29 cellular contexts compared by ENCODE assay signal in the genomic region with DNA sequence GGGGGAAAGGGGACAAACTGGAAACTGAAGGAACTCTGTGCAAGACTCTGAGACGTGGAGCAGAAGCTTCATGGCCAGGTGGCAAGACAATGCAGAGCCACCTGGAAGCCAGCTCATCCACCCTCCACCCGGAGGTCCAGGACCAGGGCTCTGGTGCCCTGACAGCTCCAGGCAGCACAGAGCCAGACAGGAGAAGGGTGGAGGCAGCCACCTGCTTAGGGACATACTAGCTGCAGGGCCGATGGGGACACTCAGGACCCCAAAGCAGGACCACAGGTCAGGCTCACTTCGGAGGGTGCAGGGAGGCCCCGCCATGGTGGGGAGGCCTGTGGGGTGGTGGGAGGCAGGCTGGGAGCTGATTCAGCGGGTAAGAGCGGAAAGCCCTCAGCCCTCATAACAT. TPM values are rescaled to one million over a fixed set of nuclear protein-coding genes. Genes with fewer than 3 reads are reported as not detected.
"Had no signal": no experiment of that assay in that cellular context is flagged by ENCODE, and none has a peak within 500 bp of the region (broad histone marks: within the 10 kb centered on the region; RNA-seq: fewer than 3 reads in every experiment).

No MANE protein-coding gene starts in this region.

- H3K27me3 ChIP-seq: foreskin keratinocyte, ovary, sigmoid colon, testis, transverse colon had no signal

- FAIRE-seq: colon had no signal

- H3K27ac ChIP-seq: epithelial cell of prostate, foreskin keratinocyte, ovary, sigmoid colon, testis, transverse colon had no signal

- H3K4me1 ChIP-seq: foreskin keratinocyte, sigmoid colon, testis, transverse colon had no signal

- H3K9me3 ChIP-seq: ovary, psoas muscle, sigmoid colon, testis, transverse colon had no signal

- ATAC-seq: esophagus mucosa; foreskin keratinocyte; left lobe of liver; naive thymus-derived CD8-positive, alpha-beta T cell; right cardiac atrium; stimulated activated memory B cell treated with anti-CD40 and anti-IgM and Interleukin-4, amounts not matched to agents 10 μg/mL and 1 μg/mL and 100 μg/mL, for 72 hours; stimulated activated naive CD8-positive, alpha-beta T cell treated with anti-CD3 and anti-CD28 coated beads, Interleukin-15, Interleukin-2, amounts not matched to agents 100 U/mL and 50 U/mL, for 24 hours had no signal

- H3K36me3 ChIP-seq: ovary, sigmoid colon, transverse colon had no signal

- H3K4me3 ChIP-seq: lung, ovary, psoas muscle, sigmoid colon, testis, transverse colon had no signal

- DNase-seq: central memory CD4-positive, alpha-beta T cell; effector CD8-positive, alpha-beta T cell; endodermal cell; foreskin keratinocyte; glutamatergic neuron; hypothalamus; immature natural killer cell; midbrain; naive thymus-derived CD8-positive, alpha-beta T cell; nephron progenitor cell; occipital lobe; ovary; posterior cingulate gyrus; right cardiac atrium; sigmoid colon; stimulated activated CD4-positive, alpha-beta T cell treated with anti-CD3 and anti-CD28 coated beads, Interleukin-2, amount 100 ng/mL, for 24 hours; stimulated activated CD4-positive, alpha-beta T cell treated with anti-CD3 and anti-CD28 coated beads, Interleukin-4, amount 100 ng/mL, for 4 hours; stimulated activated naive CD8-positive, alpha-beta T cell treated with anti-CD3 and anti-CD28 coated beads, Interleukin-15, Interleukin-2, amounts not matched to agents 100 U/mL and 50 U/mL, for 24 hours; substantia nigra; testis; transverse colon had no signal

RNA-seq across cellular contexts. Expression of gene SLC22A3, which starts 19.0 kb away (rescaled TPM):
- total RNA-seq: myocyte; naive thymus-derived CD8-positive, alpha-beta T cell had no signal
- polyA plus RNA-seq: naive thymus-derived CD8-positive, alpha-beta T cell had no signal
